ENCODE assay signal across 3 cellular contexts in the genomic region with DNA sequence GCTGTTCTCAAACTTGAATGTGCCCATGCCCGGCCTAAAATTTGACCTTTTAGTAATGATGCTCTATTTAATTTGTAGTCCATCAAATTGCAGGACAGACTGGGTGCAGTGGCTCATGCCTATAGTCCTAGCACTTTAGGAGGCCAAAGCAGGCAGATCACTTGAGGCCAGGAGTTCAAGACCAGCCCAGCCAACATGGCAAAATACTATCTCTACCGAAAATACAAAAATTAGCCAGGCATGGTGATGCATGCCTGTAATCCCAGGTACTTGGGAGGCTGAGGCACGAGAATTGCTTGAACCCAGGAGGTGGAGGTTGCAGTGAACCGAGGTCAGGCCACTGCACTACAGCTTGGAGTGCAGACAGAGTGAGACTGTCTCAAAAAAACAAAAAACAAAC. TPM values are rescaled to one million over a fixed set of nuclear protein-coding genes. Genes with fewer than 3 reads are reported as not detected.
"Had no signal": no experiment of that assay in that cellular context is flagged by ENCODE, and none has a peak within 500 bp of the region (broad histone marks: within the 10 kb centered on the region; RNA-seq: fewer than 3 reads in every experiment).

No MANE protein-coding gene starts in this region.

RNA-seq across cellular contexts. Expression of a gene that starts 51.3 kb away (rescaled TPM):
- total RNA-seq: thoracic aorta, transverse colon, vagina had no signal
